1 cellular context compared by ENCODE assay signal in the genomic region with DNA sequence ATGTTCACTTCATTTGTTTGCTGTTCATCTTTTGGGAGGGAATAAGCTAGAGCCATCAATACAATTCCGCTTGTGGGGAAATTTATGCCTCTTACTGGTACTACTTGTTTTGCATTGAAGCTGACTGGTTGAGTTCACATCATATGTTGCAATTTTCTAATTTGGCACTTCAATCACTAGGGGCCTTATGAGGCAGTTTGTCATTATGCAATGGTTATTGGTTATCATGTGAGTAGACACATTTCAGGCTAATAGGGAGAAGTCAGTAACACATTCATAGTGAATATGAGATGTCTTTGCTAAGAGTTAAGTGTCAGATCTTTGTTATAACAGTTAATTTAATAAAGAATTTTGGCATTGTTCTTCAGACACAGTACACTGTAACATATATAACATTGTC.
TF ChIP-seq lines count a peak whose summit lies in the region.

No MANE protein-coding gene starts in this region.

TF ChIP-seq in PFSK-1, 5 proteins besides CTCF, POLR2A, EP300 and RAD21 (continued from another document):
- TF ChIP-seq REST (IDR thresholded peaks at IDR 0.05; ENCODE audit: insufficient read depth in 1 of 2, low read depth in 2 of 2, low read length in 2 of 2) = no peak
